Comparison of ENCODE assay signal across 30 cellular contexts in the genomic region with DNA sequence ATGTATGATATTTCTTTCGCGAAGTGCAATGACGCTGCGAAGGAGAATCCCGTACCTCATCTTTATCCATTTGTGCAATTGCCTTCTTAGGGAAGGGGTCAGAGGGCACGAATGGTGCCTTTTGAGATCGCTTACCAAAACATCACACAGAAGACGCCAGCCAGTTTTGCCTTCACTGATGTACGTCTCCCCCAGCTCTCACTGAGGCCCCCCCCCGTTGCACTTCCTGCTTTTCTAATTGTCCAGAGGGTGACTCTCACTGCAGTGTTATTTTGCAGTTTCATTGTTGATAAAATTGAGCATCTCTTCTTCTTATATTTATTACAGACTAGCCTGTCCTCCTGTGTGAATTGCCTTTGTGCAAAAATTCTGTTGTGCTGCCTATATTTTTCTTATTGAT. TPM values are rescaled to one million over a fixed set of nuclear protein-coding genes. Genes with fewer than 3 reads are reported as not detected.
"Had no signal": no experiment of that assay in that cellular context is flagged by ENCODE, and none has a peak within 500 bp of the region (broad histone marks: within the 10 kb centered on the region; RNA-seq: fewer than 3 reads in every experiment).

No MANE protein-coding gene starts in this region.

- H3K27me3 Mint-ChIP-seq: naive B cell; progenitor cell of endocrine pancreas; stimulated activated naive B cell treated with anti-CD40 and anti-IgM and Interleukin-4, amounts not matched to agents 10 μg/mL and 1 μg/mL and 100 μg/mL, for 72 hours had no signal

- H3K4me1 Mint-ChIP-seq: mesothelial cell of epicardium; stimulated activated naive B cell treated with anti-CD40 and anti-IgM and Interleukin-4, amounts not matched to agents 10 μg/mL and 1 μg/mL and 100 μg/mL, for 72 hours had no signal

- H3K4me3 Mint-ChIP-seq: immature natural killer cell; mesothelial cell of epicardium; naive B cell; natural killer cell; nephron progenitor cell; neural progenitor cell; stimulated activated naive B cell treated with anti-CD40 and anti-IgM and Interleukin-4, amounts not matched to agents 10 μg/mL and 1 μg/mL and 100 μg/mL, for 72 hours had no signal

- H3K27me3 ChIP-seq: left lung, neural progenitor cell, neutrophil, ovary, right atrium auricular region, right lobe of liver, stomach, testis, thyroid gland, upper lobe of right lung had no signal

- ATAC-seq: left lung; natural killer cell; stimulated activated naive B cell treated with anti-CD40 and anti-IgM and Interleukin-4, amounts not matched to agents 10 μg/mL and 1 μg/mL and 100 μg/mL, for 72 hours; stimulated activated naive CD8-positive, alpha-beta T cell treated with anti-CD3 and anti-CD28 coated beads, Interleukin-15, Interleukin-2, amounts not matched to agents 100 U/mL and 50 U/mL, for 24 hours had no signal

- H3K36me3 ChIP-seq: neural progenitor cell, ovary had no signal

- H3K4me3 ChIP-seq: left lung, lung, neural progenitor cell, ovary, right atrium auricular region, right lobe of liver, stomach, testis, thyroid gland, upper lobe of right lung had no signal

- H3K27ac Mint-ChIP-seq: mesothelial cell of epicardium, natural killer cell, neural progenitor cell had no signal

- H3K27ac ChIP-seq: left lung, neural progenitor cell, neutrophil, ovary, right atrium auricular region, right lobe of liver, stomach, testis, thyroid gland, upper lobe of right lung had no signal

- DNase-seq: hypothalamus; immature natural killer cell; kidney; left colon; mesendoderm; naive B cell; natural killer cell; nephron progenitor cell; occipital lobe; ovary; stimulated activated CD4-positive, alpha-beta T cell treated with anti-CD3 and anti-CD28 coated beads, Interleukin-12 subunit alpha, Interleukin-12 subunit beta, amount 100 ng/mL, for 4 hours; stimulated activated CD4-positive, alpha-beta T cell treated with anti-CD3 and anti-CD28 coated beads, Interleukin-15, amount 100 ng/mL, for 24 hours; stimulated activated CD4-positive, alpha-beta T cell treated with anti-CD3 and anti-CD28 coated beads, Interleukin-2, amount 100 ng/mL, for 24 hours; stimulated activated CD4-positive, alpha-beta T cell treated with anti-CD3 and anti-CD28 coated beads, Interleukin-4, amount 100 ng/mL, for 1 hour; stimulated activated naive B cell treated with anti-CD40 and anti-IgM and Interleukin-4, amounts not matched to agents 10 μg/mL and 1 μg/mL and 100 μg/mL, for 72 hours; stimulated activated naive CD8-positive, alpha-beta T cell treated with anti-CD3 and anti-CD28 coated beads, Interleukin-15, Interleukin-2, amounts not matched to agents 100 U/mL and 50 U/mL, for 24 hours; stomach; testis; thyroid gland; trophoblast cell; upper lobe of right lung had no signal

- H3K9me3 Mint-ChIP-seq: immature natural killer cell, natural killer cell had no signal

RNA-seq across cellular contexts. Expression of gene CACNA1B, which starts 39.0 kb away (rescaled TPM):
- total RNA-seq: lower leg skin, right lobe of liver had no signal
